ENCODE assay signal across 11 cellular contexts in the genomic region with DNA sequence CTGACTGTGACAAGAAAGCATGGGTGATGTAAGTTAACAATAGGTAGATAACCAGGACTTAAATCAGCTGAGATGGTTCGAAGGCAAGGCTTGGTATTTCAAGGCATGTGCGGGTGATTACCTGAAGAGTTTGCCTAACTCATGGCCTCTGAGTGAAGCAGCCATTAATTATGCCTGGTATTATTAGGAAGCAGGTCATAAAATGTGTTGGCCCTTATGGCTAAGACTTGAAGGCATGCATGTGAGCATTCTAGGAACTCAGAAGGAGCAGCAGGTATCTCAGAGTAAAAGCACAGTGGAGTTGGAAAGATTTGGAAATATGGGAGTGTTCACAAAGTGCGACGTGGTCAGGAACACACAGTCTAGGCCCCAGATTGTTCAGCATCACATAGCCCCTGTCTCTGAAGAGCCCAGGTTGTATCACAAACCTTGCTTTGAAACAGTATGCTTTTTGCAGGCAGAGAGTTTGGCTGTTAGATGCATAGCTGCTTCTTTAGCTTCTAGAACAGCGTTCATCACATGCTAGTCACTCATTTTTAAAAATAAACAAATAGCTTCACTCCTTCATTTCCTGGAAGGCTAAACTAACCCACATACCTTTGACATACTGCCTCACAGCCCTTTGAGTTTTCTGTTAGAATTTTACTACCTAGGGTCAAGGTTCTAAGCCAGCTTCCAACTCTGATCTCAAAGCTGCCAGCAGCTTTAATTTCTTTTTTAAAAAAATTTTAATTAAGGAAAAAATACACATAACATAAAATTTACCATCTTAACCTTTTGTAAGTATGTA. TPM values are rescaled to one million over a fixed set of nuclear protein-coding genes. Genes with fewer than 3 reads are reported as not detected.
DNase-seq lines count a peak whose midpoint lies in the region; ATAC-seq, FAIRE-seq and TF ChIP-seq lines count a peak whose summit lies in the region.
"Had no signal": no experiment of that assay in that cellular context is flagged by ENCODE, and none has a peak within 500 bp of the region (broad histone marks: within the 10 kb centered on the region; RNA-seq: fewer than 3 reads in every experiment).

No MANE protein-coding gene starts in this region.

- H2BK120ac ChIP-seq in trophoblast cell (ENCODE audit: insufficient read depth, low read length, poor library complexity) = no peak overlapping the region

- peaks cover 27% of the 10 kb centered on the region for H3K36me3 Mint-ChIP-seq in activated CD4-positive, alpha-beta T cell treated with anti-CD3 and anti-CD28 coated beads, Interleukin-2, amount 10 ng/mL, durations not matched to agents 24 days and 14 days (ENCODE audit: low read depth)

- no peak overlapping the region for H2BK12ac ChIP-seq in trophoblast cell (ENCODE audit: low read length)

- FAIRE-seq in endothelial cell of umbilical vein (lab: Jason Lieb, UNC) = peak; percentile 37

- peaks cover 5% of the 10 kb centered on the region for H3K79me1 ChIP-seq in trophoblast cell (ENCODE audit: low read length)

- H3K27ac ChIP-seq in PC-3 (ENCODE audit: low read length) = no peak overlapping the region
- H3K27ac ChIP-seq in endothelial cell of umbilical vein (ENCODE audit: insufficient read depth, low read depth, low read length) = no peak overlapping the region
- no peak overlapping the region for H3K27ac ChIP-seq in trophoblast cell (ENCODE audit: low read depth, low read length)

- peak; percentile 55 for DNase-seq in activated CD4-positive, alpha-beta T cell treated with anti-CD3 and anti-CD28 coated beads, Interleukin-2, amount 10 ng/mL, durations not matched to agents 24 days and 14 days
- DNase-seq in activated CD4-positive, alpha-beta T cell treated with anti-CD3 and anti-CD28 coated beads for 48 hours = no peak
- DNase-seq in PC-3 = no peak
- peak; percentile 12 for DNase-seq in endothelial cell of umbilical vein (ENCODE audit: low read depth, low spot score)
- peak; percentile 89 to 97 for DNase-seq in trophoblast cell
- no peak for DNase-seq in HUDEP-2 (lab: John Stamatoyannopoulos, UW; ENCODE audit: unreplicated experiment in 76 of 76)
- DNase-seq: effector CD4-positive, alpha-beta T cell; NCI-H187; stimulated activated CD4-positive, alpha-beta T cell treated with anti-CD3 and anti-CD28 coated beads, Interleukin-2, amount 100 ng/mL, for 24 hours had no signal

- no peak overlapping the region for H3K27ac Mint-ChIP-seq in activated CD4-positive, alpha-beta T cell treated with anti-CD3 and anti-CD28 coated beads, Interleukin-2, amount 10 ng/mL, durations not matched to agents 24 days and 14 days

- H3K36me3 ChIP-seq in PC-3 (ENCODE audit: low read depth, low read length) (no peaks in the 10 kb centered on the region), endothelial cell of umbilical vein (ENCODE audit: control insufficient read depth in 2 of 2, extremely low read depth in 1 of 2, insufficient read depth in 2 of 2, low read length in 2 of 2) (peaks cover 2 to 3% of the 10 kb centered on the region in 2 experiments), trophoblast cell (ENCODE audit: control insufficient read depth in 1 of 2, insufficient read depth in 2 of 2, low read length in 2 of 2) (peaks cover 2 to 3% of the 10 kb centered on the region in 2 experiments)

- no peaks in the 10 kb centered on the region for H3K9me3 ChIP-seq in PC-3 (ENCODE audit: low read length)
- H3K9me3 ChIP-seq in endothelial cell of umbilical vein (replicated peaks; ENCODE audit: control insufficient read depth, insufficient read depth, low read length) = no peaks in the 10 kb centered on the region
- no peaks in the 10 kb centered on the region for H3K9me3 ChIP-seq in trophoblast cell (ENCODE audit: insufficient read depth, low read depth, low read length)

- H3K27me3 ChIP-seq in PC-3 (ENCODE audit: low read length) = no peaks in the 10 kb centered on the region
- H3K27me3 ChIP-seq in endothelial cell of umbilical vein (ENCODE audit: control insufficient read depth in 2 of 2, insufficient read depth in 2 of 2, low read length in 2 of 2) = no peaks in the 10 kb centered on the region
- no peaks in the 10 kb centered on the region for H3K27me3 ChIP-seq in trophoblast cell (ENCODE audit: insufficient read depth, low read length)

- no peak overlapping the region for H2AFZ ChIP-seq in PC-3 (ENCODE audit: low read length)
- no peak overlapping the region for H2AFZ ChIP-seq in endothelial cell of umbilical vein (ENCODE audit: low read depth, low read length)
- no peak overlapping the region for H2AFZ ChIP-seq in trophoblast cell (ENCODE audit: insufficient read depth, low read length, poor library complexity)

- no peak overlapping the region for H3K9ac ChIP-seq in PC-3 (ENCODE audit: low read length)
- H3K9ac ChIP-seq in endothelial cell of umbilical vein (replicated peaks; ENCODE audit: extremely low read depth, insufficient read depth, low read length) = no peak overlapping the region
- H3K9ac ChIP-seq in trophoblast cell (ENCODE audit: low read length) = no peak overlapping the region

- peak overlapping the region; percentile 90 for H3K4me3 Mint-ChIP-seq in activated CD4-positive, alpha-beta T cell treated with anti-CD3 and anti-CD28 coated beads, Interleukin-2, amount 10 ng/mL, durations not matched to agents 24 days and 14 days

- peaks cover 5% of the 10 kb centered on the region for H3K27me3 Mint-ChIP-seq in activated CD4-positive, alpha-beta T cell treated with anti-CD3 and anti-CD28 coated beads, Interleukin-2, amount 10 ng/mL, durations not matched to agents 24 days and 14 days

- H3K4me1 Mint-ChIP-seq in activated CD4-positive, alpha-beta T cell treated with anti-CD3 and anti-CD28 coated beads, Interleukin-2, amount 10 ng/mL, durations not matched to agents 24 days and 14 days = peaks cover 20% of the 10 kb centered on the region

- TF ChIP-seq POLR2A in endothelial cell of umbilical vein (IDR thresholded peaks at IDR 0.05; ENCODE audit: low read depth, low read length) = no peak

- no peaks in the 10 kb centered on the region for H3K9me3 Mint-ChIP-seq in activated CD4-positive, alpha-beta T cell treated with anti-CD3 and anti-CD28 coated beads, Interleukin-2, amount 10 ng/mL, durations not matched to agents 24 days and 14 days

- H4K20me1 ChIP-seq in PC-3 (ENCODE audit: low read length) = no peaks in the 10 kb centered on the region
- no peaks in the 10 kb centered on the region for H4K20me1 ChIP-seq in endothelial cell of umbilical vein (replicated peaks; ENCODE audit: control insufficient read depth, extremely low read depth, insufficient read depth, low read length)

- H3K4ac ChIP-seq in trophoblast cell (ENCODE audit: low read depth, low read length) = no peak overlapping the region

- no peaks in the 10 kb centered on the region for H3F3A ChIP-seq in PC-3 (ENCODE audit: low read length, unreplicated experiment)

- TF ChIP-seq CTCF in PC-3 (conservative IDR thresholded peaks at IDR 0.05; ENCODE audit: low read depth, low read length) (no peak), endothelial cell of umbilical vein (IDR thresholded peaks at IDR 0.05; ENCODE audit: extremely low read depth in 1 of 2, insufficient read depth in 1 of 2, low read depth in 1 of 2, low read length in 2 of 2) (no peak)

- no peak for ATAC-seq in PC-3
- ATAC-seq in HG03097 (IDR thresholded peaks at IDR 0.05; ENCODE audit: low FRiP score, unreplicated experiment) = no peak
- no peak for ATAC-seq in esophagus mucosa

- H2BK5ac ChIP-seq in trophoblast cell (ENCODE audit: low read depth, low read length, poor library complexity) = no peak overlapping the region

- H3K4me1 ChIP-seq in PC-3 (ENCODE audit: insufficient read depth, low read length) (peaks cover 18% of the 10 kb centered on the region; the same call in 1 of the 2 replicates), endothelial cell of umbilical vein (ENCODE audit: control insufficient read depth, extremely low read depth, insufficient read depth, low read length) (peaks cover 18% of the 10 kb centered on the region), trophoblast cell (ENCODE audit: control insufficient read depth in 1 of 2, insufficient read depth in 2 of 2, low read length in 2 of 2) (peaks cover 2 to 6% of the 10 kb centered on the region in 2 experiments)

- WGBS in trophoblast cell (ENCODE audit: extremely low coverage, insufficient coverage, insufficient read length) = no CpG with 5 or more reads among the region's 5 CpGs

- no peaks in the 10 kb centered on the region for H3K9me2 ChIP-seq in PC-3 (replicated peaks; ENCODE audit: low read length)

- H4K91ac ChIP-seq in trophoblast cell (ENCODE audit: low read depth, low read length) = no peak overlapping the region

- dilution Hi-C loops in endothelial cell of umbilical vein (cut with MboI; ENCODE audit: extremely low pct_ligation_motif_present, low sequenced_read_pairs) = no loop called here

- intact Hi-C loops in activated CD4-positive, alpha-beta T cell treated with anti-CD3 and anti-CD28 coated beads, Interleukin-2, amount 10 ng/mL, durations not matched to agents 24 days and 14 days (cut with micrococcal nuclease) = loop anchor here (5.0 kb wide), 2 partner anchors 80 to 175 kb away; a partner anchor contains a TSS
- intact Hi-C loops in PC-3 (cut with micrococcal nuclease) (loop anchor here (5.0 kb wide), 1 partner anchor 230 kb away; no protein-coding TSS in a partner anchor), endothelial cell of umbilical vein (cut with micrococcal nuclease) (no loop called here)

- H4K8ac ChIP-seq in trophoblast cell (ENCODE audit: low read depth, low read length) = no peak overlapping the region

- no peak overlapping the region for H3K14ac ChIP-seq in trophoblast cell (ENCODE audit: low read length)

- no peak overlapping the region for H4K12ac ChIP-seq in trophoblast cell (ENCODE audit: low read depth, low read length)

- H3K4me2 ChIP-seq in PC-3 (ENCODE audit: low read length) (peak overlapping the region; percentile 98), endothelial cell of umbilical vein (ENCODE audit: insufficient read depth, low read length) (peak overlapping the region; percentile 63), trophoblast cell (ENCODE audit: low read length) (no peak overlapping the region)

- H3K18ac ChIP-seq in trophoblast cell (ENCODE audit: low read length) = no peak overlapping the region

- CTCF ChIA-PET in PC-3 (lab: Charles Lee) (no interaction called here), endothelial cell of umbilical vein (lab: Charles Lee) (interaction anchor here (0.6 to 1.8 kb wide), 4 partner anchors 10 to 38 kb away, joined by 4 to 6 read pairs (median 6); no protein-coding TSS in a partner anchor)

- peaks cover 21% of the 10 kb centered on the region for H3K79me2 ChIP-seq in PC-3 (ENCODE audit: low read length)
- H3K79me2 ChIP-seq in endothelial cell of umbilical vein (ENCODE audit: control insufficient read depth, insufficient read depth, low read length) = peaks cover 23% of the 10 kb centered on the region
- peaks cover 5% of the 10 kb centered on the region for H3K79me2 ChIP-seq in trophoblast cell (ENCODE audit: control insufficient read depth, insufficient read depth, low read length, poor library complexity)

- H3K4me3 ChIP-seq in PC-3 (ENCODE audit: low read length) (no peak overlapping the region), endothelial cell of umbilical vein (replicated peaks in 1 of 3; ENCODE audit: insufficient read depth in 1 of 3, low read depth in 1 of 3, low read length in 3 of 3) (peak overlapping the region in 1 of 3 experiments; percentile 2), trophoblast cell (ENCODE audit: low read depth, low read length) (no peak overlapping the region)

- H3K23ac ChIP-seq in trophoblast cell (ENCODE audit: low read length) = no peak overlapping the region

- BruUV-seq in PC-3 (replicated peaks; lab: Mats Ljungman, UMichigan) (no TSS peak), endothelial cell of umbilical vein (replicated peaks; lab: Mats Ljungman, UMichigan) (no TSS peak)

- no peaks in the 10 kb centered on the region for H3K9me1 ChIP-seq in endothelial cell of umbilical vein (replicated peaks; ENCODE audit: control insufficient read depth, extremely low read depth, insufficient read depth, low read length)

- no peak overlapping the region for H2AK5ac ChIP-seq in trophoblast cell (ENCODE audit: low read length)

- POLR2A ChIA-PET in PC-3 (lab: Charles Lee; ENCODE audit: unreplicated experiment) (no interaction called here), endothelial cell of umbilical vein (lab: Charles Lee) (no interaction called here)

RNA-seq across cellular contexts. Expression of a gene that starts 2.1 kb away (rescaled TPM):
- 60.7 and 61.2 TPM in 2 replicates for total RNA-seq in activated CD4-positive, alpha-beta T cell treated with anti-CD3 and anti-CD28 coated beads, Interleukin-2, amount 10 ng/mL, durations not matched to agents 24 days and 14 days
- total RNA-seq in PC-3 (2014; rRNA removed) = 91.5 and 131 TPM in 2 replicates
- 176 and 182 TPM in 2 replicates for total RNA-seq in endothelial cell of umbilical vein
- 126 and 128 TPM in 2 replicates for polyA plus RNA-seq in endothelial cell of umbilical vein
- 119 and 132 TPM in 2 replicates for polyA plus RNA-seq in endothelial cell of umbilical vein (2011; cell fraction: cytosol; rRNA removed)
- 64.9 and 99.7 TPM in 2 replicates for polyA plus RNA-seq in endothelial cell of umbilical vein (2011; cell fraction: nucleus; rRNA removed)
- 155 and 240 TPM in 2 replicates for polyA plus RNA-seq in endothelial cell of umbilical vein (2012)
- 102 and 124 TPM in 2 replicates for polyA minus RNA-seq in endothelial cell of umbilical vein
- 57.9 TPM for polyA minus RNA-seq in endothelial cell of umbilical vein (2011; cell fraction: cytosol; rRNA and poly(A)+ RNA removed)
- polyA minus RNA-seq in endothelial cell of umbilical vein (2011; cell fraction: nucleus; rRNA and poly(A)+ RNA removed) = 35.3 and 39.2 TPM in 2 replicates
- polyA plus RNA-seq in trophoblast cell (2013) = 56.0 and 58.6 TPM in 2 replicates
- total RNA-seq in esophagus mucosa = 52.6 TPM

RNA-seq across cellular contexts. Expression of a gene that starts 46.6 kb away (rescaled TPM):
- 1.2 and 2.0 TPM in 2 replicates for total RNA-seq in activated CD4-positive, alpha-beta T cell treated with anti-CD3 and anti-CD28 coated beads, Interleukin-2, amount 10 ng/mL, durations not matched to agents 24 days and 14 days
- total RNA-seq in PC-3 (2014; rRNA removed) = 24.5 TPM in 2 replicates
- 42.2 and 53.6 TPM in 2 replicates for total RNA-seq in endothelial cell of umbilical vein
- 53.3 and 59.7 TPM in 2 replicates for polyA plus RNA-seq in endothelial cell of umbilical vein
- polyA plus RNA-seq in endothelial cell of umbilical vein (2011; cell fraction: cytosol; rRNA removed) = 31.4 and 32.4 TPM in 2 replicates
- polyA plus RNA-seq in endothelial cell of umbilical vein (2011; cell fraction: nucleus; rRNA removed) = 169 and 182 TPM in 2 replicates
- polyA plus RNA-seq in endothelial cell of umbilical vein (2012) = 33.7 and 52.2 TPM in 2 replicates
- polyA minus RNA-seq in endothelial cell of umbilical vein = 116 and 122 TPM in 2 replicates
- not detected for polyA minus RNA-seq in endothelial cell of umbilical vein (2011; cell fraction: cytosol; rRNA and poly(A)+ RNA removed)
- polyA minus RNA-seq in endothelial cell of umbilical vein (2011; cell fraction: nucleus; rRNA and poly(A)+ RNA removed) = 133 and 151 TPM in 2 replicates
- polyA plus RNA-seq in trophoblast cell (2013) = 143 and 145 TPM in 2 replicates
- total RNA-seq in esophagus mucosa = 2.6 TPM

Comparison
In these comparisons a context has a peak if more than half of its experiments do, and no peak if none do; other contexts are left out.
1. DNase-seq: peak in activated CD4-positive, alpha-beta T cell treated with anti-CD3 and anti-CD28 coated beads, Interleukin-2, amount 10 ng/mL, durations not matched to agents 24 days and 14 days (single experiment), endothelial cell of umbilical vein (single experiment) and trophoblast cell (2 of 2); none in activated CD4-positive, alpha-beta T cell treated with anti-CD3 and anti-CD28 coated beads for 48 hours (single experiment), PC-3 (single experiment) and HUDEP-2 (0 of 76).